Comparison of ENCODE assay signal across 9 cellular contexts in genomic region chr3:184561329-184562145, GRCh38. TPM values are rescaled to one million over a fixed set of nuclear protein-coding genes. Genes with fewer than 3 reads are reported as not detected.
DNase-seq lines count a peak whose midpoint lies in the region; ATAC-seq, FAIRE-seq and TF ChIP-seq lines count a peak whose summit lies in the region.
"Had no signal": no experiment of that assay in that cellular context is flagged by ENCODE, and none has a peak within 500 bp of the region (broad histone marks: within the 10 kb centered on the region; RNA-seq: fewer than 3 reads in every experiment).

EPHB3 (plus strand) TSS chr3:184561785; CDS start chr3:184562236, 451 bp downstream.

- H3K27ac ChIP-seq in cingulate gyrus (ENCODE audit: low read depth, low read length) (peak within 1 kb of the TSS; percentile 48), kidney (ENCODE audit: low read depth in 2 of 2, low read length in 2 of 2) (no peak within 1 kb of the TSS)

- peak within 1 kb of the TSS; percentile 14 to 43 for H3K9ac ChIP-seq in kidney (ENCODE audit: low read length in 2 of 2)

- H3K4me1 ChIP-seq in BE2C (peaks cover 16% of the 10 kb centered on the region), kidney (ENCODE audit: control insufficient read depth in 1 of 2, insufficient read depth in 1 of 2, low read depth in 1 of 2, low read length in 2 of 2) (peaks cover 10 to 20% of the 10 kb centered on the region in 2 donors)

- FAIRE-seq in kidney (lab: Jason Lieb, UNC) = peak; percentile 98

- H3K9me3 ChIP-seq in BE2C = no peaks in the 10 kb centered on the region
- H3K9me3 ChIP-seq in kidney (ENCODE audit: control insufficient read depth in 1 of 2, low read length in 2 of 2) = no peaks in the 10 kb centered on the region

- ATAC-seq in GM19328 (IDR thresholded peaks at IDR 0.05; ENCODE audit: unreplicated experiment) (peak; percentile 69), HG03460 (IDR thresholded peaks at IDR 0.05; ENCODE audit: unreplicated experiment) (peak; percentile 81)

- H3K36me3 ChIP-seq in BE2C (no peaks in the 10 kb centered on the region), kidney (ENCODE audit: control insufficient read depth in 1 of 2, insufficient read depth in 2 of 2, low read length in 2 of 2) (no peaks in the 10 kb centered on the region)

- TF ChIP-seq CTCF in BE2C (IDR thresholded peaks at IDR 0.05; ENCODE audit: low read depth, low read length) = peak; percentile 99
- peak; percentile 98 for TF ChIP-seq CTCF in kidney (IDR thresholded peaks at IDR 0.05; ENCODE audit: borderline replicate concordance, extremely low read depth, insufficient read depth)

- intact Hi-C loops in kidney (cut with DNase I) = no loop called here

- DNase-seq in BE2C = peak; percentile 100
- DNase-seq in NCI-H524 (lab: John Stamatoyannopoulos, UW) = peak; percentile 100
- DNase-seq in activated CD4-positive, alpha-beta T cell treated with anti-CD3 and anti-CD28 coated beads for 4 hours = peak; percentile 84 to 86
- peak; percentile 99 for DNase-seq in kidney
- DNase-seq in stimulated activated CD4-positive, alpha-beta T cell treated with anti-CD3 and anti-CD28 coated beads, Interleukin-15, amount 100 ng/mL, for 1 hour (ENCODE audit: low read depth in 1 of 2, low spot score in 1 of 2) = peak; percentile 74 to 87

- no peaks in the 10 kb centered on the region for H3K27me3 ChIP-seq in BE2C

- H3K4me3 ChIP-seq in BE2C (ENCODE audit: low read depth, low read length) (peak within 1 kb of the TSS; percentile 72), kidney (ENCODE audit: low read length in 2 of 2) (peak within 1 kb of the TSS; percentile 20 to 58)

RNA-seq across cellular contexts. Expression of gene EPHB3, which starts in this region (rescaled TPM):
- polyA plus RNA-seq in BE2C (2012; ENCODE audit: insufficient read depth, insufficient read length, low read depth) = 28.9 TPM
- total RNA-seq in kidney = 1.4 TPM
- polyA plus RNA-seq in kidney (ENCODE audit: insufficient read depth, low read depth, low replicate concordance) = 3.8 TPM
- total RNA-seq: activated CD8-positive, alpha-beta memory T cell treated with anti-CD3 and anti-CD28 coated beads for 36 hours had no signal
